Comparison of ENCODE assay signal across 10 cellular contexts in genomic region chr17:50221500-50222480, GRCh38. TPM values are rescaled to one million over a fixed set of nuclear protein-coding genes. Genes with fewer than 3 reads are reported as not detected.
DNase-seq lines count a peak whose midpoint lies in the region; ATAC-seq and TF ChIP-seq lines count a peak whose summit lies in the region.
"Had no signal": no experiment of that assay in that cellular context is flagged by ENCODE, and none has a peak within 500 bp of the region (broad histone marks: within the 10 kb centered on the region; RNA-seq: fewer than 3 reads in every experiment).

No MANE protein-coding gene starts in this region.

- peaks cover 47% of the 10 kb centered on the region for H3K4me1 Mint-ChIP-seq in nephron progenitor cell

- H4K20me1 ChIP-seq in fibroblast of lung (ENCODE audit: control insufficient read depth, extremely low read depth, insufficient read depth, low read length), result no peaks in the 10 kb centered on the region

- H3K4me3 ChIP-seq in GM12865 (ENCODE audit: low read depth, low read length), result no peak overlapping the region
- no peak overlapping the region for H3K4me3 ChIP-seq in Peyer's patch
- peak overlapping the region in 1 of 4 experiments; percentile 5 for H3K4me3 ChIP-seq in fibroblast of lung (replicated peaks in 1 of 4; ENCODE audit: control extremely low read depth in 1 of 4, insufficient read depth in 1 of 4, low read depth in 3 of 4, low read length in 4 of 4)
- no peak overlapping the region for H3K4me3 ChIP-seq in sigmoid colon

- H3K9ac ChIP-seq in fibroblast of lung (ENCODE audit: insufficient read depth, low read length), result no peak overlapping the region

- ATAC-seq in activated CD4-positive, CD25-positive, alpha-beta regulatory T cell treated with anti-CD3 and anti-CD28 coated beads, Interleukin-2, amount 50 U/mL, for 24 hours, result no peak

- no peak for TF ChIP-seq CTCF in GM12865 (IDR thresholded peaks at IDR 0.05; ENCODE audit: insufficient read depth, low read depth, low read length, missing control alignments)
- TF ChIP-seq CTCF in Peyer's patch (IDR thresholded peaks at IDR 0.05), result no peak
- no peak for TF ChIP-seq CTCF in fibroblast of lung (conservative IDR thresholded peaks at IDR 0.05 in 1 of 2, IDR thresholded peaks at IDR 0.05 in 1 of 2; ENCODE audit: low read depth in 1 of 2, low read length in 2 of 2)
- no peak for TF ChIP-seq CTCF in sigmoid colon (IDR thresholded peaks at IDR 0.05)
- TF ChIP-seq CTCF in nephron progenitor cell (IDR thresholded peaks at IDR 0.05), result no peak

- peaks cover 26% of the 10 kb centered on the region for H3K9me3 Mint-ChIP-seq in nephron progenitor cell

- H3K79me2 ChIP-seq in fibroblast of lung (ENCODE audit: control insufficient read depth, insufficient read depth, low read length), result no peaks in the 10 kb centered on the region

- no peak overlapping the region for H3K4me3 Mint-ChIP-seq in nephron progenitor cell

- peaks cover 5% of the 10 kb centered on the region for H3K36me3 Mint-ChIP-seq in nephron progenitor cell (ENCODE audit: low read depth)

- H3K4me1 ChIP-seq in Peyer's patch (peaks cover 0 to 16% (median 0%) of the 10 kb centered on the region in 4 donors), fibroblast of lung (ENCODE audit: control insufficient read depth, extremely low read depth, insufficient read depth, low read length) (peaks cover 35% of the 10 kb centered on the region), sigmoid colon (peaks cover 0 to 56% (median 46%) of the 10 kb centered on the region in 4 donors)

- no peaks in the 10 kb centered on the region for H3K36me3 ChIP-seq in Peyer's patch
- H3K36me3 ChIP-seq in fibroblast of lung (ENCODE audit: control insufficient read depth, insufficient read depth, low read length), result no peaks in the 10 kb centered on the region
- no peaks in the 10 kb centered on the region for H3K36me3 ChIP-seq in sigmoid colon

- TF ChIP-seq POLR2A in Peyer's patch (IDR thresholded peaks at IDR 0.05), result no peak
- TF ChIP-seq POLR2A in sigmoid colon (IDR thresholded peaks at IDR 0.05), result no peak

- peaks cover 7% of the 10 kb centered on the region for H3K27me3 Mint-ChIP-seq in nephron progenitor cell (ENCODE audit: low read depth, poor library complexity)

- H3K27me3 ChIP-seq in Peyer's patch (no peaks in the 10 kb centered on the region), fibroblast of lung (ENCODE audit: control insufficient read depth, insufficient read depth, low read length) (no peaks in the 10 kb centered on the region), sigmoid colon (no peaks in the 10 kb centered on the region)

- no peak for TF ChIP-seq EP300 in sigmoid colon (IDR thresholded peaks at IDR 0.05)

- H3K9me3 ChIP-seq in Peyer's patch (no peaks in the 10 kb centered on the region), fibroblast of lung (ENCODE audit: control insufficient read depth, insufficient read depth, low read depth, low read length) (no peaks in the 10 kb centered on the region), sigmoid colon (peaks cover 0 to 6% (median 0%) of the 10 kb centered on the region in 4 donors)

- H2AFZ ChIP-seq in fibroblast of lung (ENCODE audit: low read length), result no peak overlapping the region

- no peak overlapping the region for H3K27ac Mint-ChIP-seq in nephron progenitor cell

- H3K4me2 ChIP-seq in fibroblast of lung (ENCODE audit: extremely low read depth, insufficient read depth, low read length), result peak overlapping the region; percentile 51

- peak overlapping the region; percentile 29 to 57 (median 42) for H3K27ac ChIP-seq in Peyer's patch
- H3K27ac ChIP-seq in fibroblast of lung (ENCODE audit: insufficient read depth, low read length), result peak overlapping the region; percentile 2
- H3K27ac ChIP-seq in sigmoid colon, result peak overlapping the region; percentile 46 to 99 (median 72)

- DNase-seq in GM12865 (ENCODE audit: low read depth) (peak; percentile 36), Peyer's patch (peak in 1 of 3 donors; percentile 36), fibroblast of lung (ENCODE audit: low read depth in 2 of 2) (peak; percentile 70 to 84), sigmoid colon (peak; percentile 80), nephron progenitor cell (no peak), cerebellum (ENCODE audit: low spot score) (no peak)
- DNase-seq in stimulated activated CD4-positive, alpha-beta T cell treated with anti-CD3 and anti-CD28 coated beads, Interleukin-4, amount 100 ng/mL, for 1 hour, result no peak
- DNase-seq: activated CD4-positive, alpha-beta T cell treated with anti-CD3 and anti-CD28 coated beads, Interleukin-2, amount 50 U/mL, for 1 hour had no signal

- WGBS in sigmoid colon, 2 donors, result 71 to 75% methylated on average over 10 of the region's 10 CpGs

- intact Hi-C loops in sigmoid colon (cut with DNase I), result no loop called here

RNA-seq across cellular contexts. Expression of gene COL1A1, which starts 20.4 kb away (rescaled TPM):
- 100 to 1,000 TPM in 1 of 4 donors, 10 to 100 TPM in 3; 11.3 to 287 (median 31.9) TPM for total RNA-seq in Peyer's patch
- 577 and 584 TPM in 2 replicates for total RNA-seq in fibroblast of lung
- 541 and 604 TPM in 2 replicates for polyA plus RNA-seq in fibroblast of lung
- 2,129 and 2,873 TPM in 2 replicates for polyA plus RNA-seq in fibroblast of lung (2012)
- 7,488 and 12,203 TPM in 2 replicates for polyA minus RNA-seq in fibroblast of lung (ENCODE audit: low replicate concordance)
- 100 to 1,000 TPM in 1 of 4 donors, 10 to 100 TPM in 3; 43.6 to 459 (median 71.4) TPM for total RNA-seq in sigmoid colon
- 10 to 100 TPM in 2 of 3 donors, 1 to 10 TPM in 1; 7.8 to 96.7 (median 10.2) TPM for polyA plus RNA-seq in sigmoid colon
- total RNA-seq in cerebellum, result 61.2 TPM

RNA-seq across cellular contexts. Expression of gene TMEM92, which starts 52.5 kb away (rescaled TPM):
- total RNA-seq in Peyer's patch (10 to 100 TPM in 3 of 4 donors, under 1 TPM in 1; 0.83 to 86.0 (median 50.6) TPM), fibroblast of lung (under 0.01 TPM in 1 of 2 replicates, not detected in the other), sigmoid colon (not detected), cerebellum (not detected)
- polyA plus RNA-seq in fibroblast of lung (0.05 TPM in 2 replicates), sigmoid colon (1 to 10 TPM; 2.5 to 9.7 (median 3.6) TPM)
- polyA plus RNA-seq in fibroblast of lung (2012), result 0.19 and 0.32 TPM in 2 replicates
- not detected in 2 replicates for polyA minus RNA-seq in fibroblast of lung (ENCODE audit: low replicate concordance)
- total RNA-seq: frontal cortex had no signal

RNA-seq across cellular contexts. Expression of gene SGCA, which starts 56.0 kb away (rescaled TPM):
- total RNA-seq in Peyer's patch (1 to 10 TPM in 3 of 4 donors, not detected in 1; 2.9 to 3.5 (median 3.5) TPM), fibroblast of lung (4.1 and 4.3 TPM in 2 replicates), sigmoid colon (10 to 100 TPM; 27.3 to 80.1 (median 56.1) TPM), cerebellum (not detected)
- polyA plus RNA-seq in fibroblast of lung (1.4 and 1.6 TPM in 2 replicates), sigmoid colon (1 to 10 TPM; 2.5 to 7.2 (median 4.6) TPM)
- polyA plus RNA-seq in fibroblast of lung (2012), result 5.2 and 8.8 TPM in 2 replicates
- 1.7 and 5.6 TPM in 2 replicates for polyA minus RNA-seq in fibroblast of lung (ENCODE audit: low replicate concordance)
- total RNA-seq: frontal cortex had no signal

Comparison
In these comparisons a context has a peak if more than half of its experiments do, and no peak if none do; other contexts are left out.
1. DNase-seq: peak in GM12865 (single experiment), fibroblast of lung (2 of 2) and sigmoid colon (single experiment); none in stimulated activated CD4-positive, alpha-beta T cell treated with anti-CD3 and anti-CD28 coated beads, Interleukin-4, amount 100 ng/mL, for 1 hour (single experiment), nephron progenitor cell (single experiment) and cerebellum (single experiment).
2. H3K27ac ChIP-seq: peak in every context shown above with its lines; median percentile 72 in sigmoid colon; 42 in Peyer's patch; 2 in fibroblast of lung.